In the genomic region with DNA sequence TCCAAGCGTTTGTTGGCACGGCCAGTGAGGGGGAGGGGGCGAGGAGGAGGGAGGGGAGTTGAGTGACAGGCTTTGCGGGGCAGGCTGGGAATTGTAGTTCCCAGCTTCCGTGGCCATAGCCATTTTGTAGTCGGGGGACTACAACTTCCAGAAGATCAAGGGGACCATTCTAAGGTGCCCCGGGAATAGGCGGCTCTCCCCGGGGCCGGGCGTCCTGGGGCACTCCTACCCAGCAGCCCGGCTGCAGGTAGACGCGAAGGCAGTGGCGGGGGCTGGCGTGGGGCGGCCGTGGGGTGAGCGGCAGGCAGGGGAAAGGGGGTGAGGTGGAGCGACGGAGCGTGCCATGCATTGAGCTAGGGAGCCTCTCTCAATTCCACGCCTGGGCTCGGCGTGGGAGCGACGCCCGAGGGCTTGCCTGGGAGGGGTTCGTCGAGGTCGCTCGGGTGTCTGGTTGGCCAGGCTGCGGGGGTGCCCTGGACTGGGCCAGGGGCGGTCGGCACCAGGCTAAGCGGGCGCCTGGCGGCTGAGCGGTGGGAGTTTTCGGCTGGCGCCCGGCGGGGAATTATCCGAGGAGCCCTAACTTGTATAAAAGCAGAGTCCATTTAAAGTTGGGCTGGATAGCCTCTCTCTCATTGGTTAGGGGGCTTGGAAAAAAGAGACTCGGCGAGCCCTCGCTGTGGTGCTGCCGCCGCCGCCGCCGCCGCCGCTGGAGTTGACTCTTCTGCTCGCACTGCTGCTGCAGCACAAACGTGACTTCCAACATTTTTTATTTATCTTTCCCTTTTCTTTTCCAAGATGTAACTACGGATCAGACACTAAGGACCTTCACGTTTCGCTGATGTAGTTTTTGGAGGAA, we compare ENCODE assay signal across 8 cellular contexts. TPM values are rescaled to one million over a fixed set of nuclear protein-coding genes. Genes with fewer than 3 reads are reported as not detected.
DNase-seq lines count a peak whose midpoint lies in the region; ATAC-seq, FAIRE-seq and TF ChIP-seq lines count a peak whose summit lies in the region.

A gene (plus strand): TSS at position 709 of the 856 bp plus-strand sequence. CDS start 471 bp downstream, outside the sequence.

- in situ Hi-C loops in HepG2 (cut with HindIII; ENCODE audit: extremely low pct_ligation_motif_present, low pct_unique_long_range_greater_than_20kb): loop anchor here (25.0 kb wide), 1 partner anchor 1033 kb away; no protein-coding TSS in a partner anchor

- CTCF ChIA-PET in HepG2 (lab: Yijun Ruan, JAX; ENCODE audit: low intra/inter-chr PET ratio, low total read pairs): no interaction called here

- H3K36me3 ChIP-seq in HepG2 (replicated peaks in 1 of 2; ENCODE audit: control insufficient read depth in 1 of 2, insufficient read depth in 2 of 2, low read length in 2 of 2): no peaks in the 10 kb centered on the region

- peak; percentile 73 to 76 for TF ChIP-seq POLR2A in HepG2 (IDR thresholded peaks at IDR 0.05; ENCODE audit: insufficient read depth in 1 of 2, low read depth in 2 of 2, low read length in 2 of 2)

- no peaks in the 10 kb centered on the region for H3K9me3 Mint-ChIP-seq in dendritic cell treated with granulocyte-macrophage colony-stimulating factor and Interleukin-4, amounts not matched to agents 40 ng/mL and 50 ng/mL, for 4 days

- TF ChIP-seq CTCF in HepG2 (CRISPR knock-in tag; IDR thresholded peaks at IDR 0.05): 0 out of 2 replicates have a peak, but pooled peaks have one; percentile 3

- H4K20me1 ChIP-seq in HepG2 (ENCODE audit: insufficient read depth, low read length): 0 out of 2 replicates have a peak, but pooled peaks cover 6% of the 10 kb centered on the region

- no peaks in the 10 kb centered on the region for H3K27me3 Mint-ChIP-seq in dendritic cell treated with granulocyte-macrophage colony-stimulating factor and Interleukin-4, amounts not matched to agents 40 ng/mL and 50 ng/mL, for 4 days

- DNase-seq in CD1c-positive myeloid dendritic cell (ENCODE audit: extremely low spot score) (peak; percentile 98), NCI-H774 (lab: John Stamatoyannopoulos, UW) (peak; percentile 94), HepG2 (ENCODE audit: low spot score) (peak; percentile 97)
- DNase-seq in activated CD4-positive, alpha-beta T cell treated with anti-CD3 and anti-CD28 coated beads, Interleukin-2, amount 50 U/mL, for 4 hours: peak; percentile 95 to 96
- DNase-seq in stimulated activated CD4-positive, alpha-beta T cell treated with anti-CD3 and anti-CD28 coated beads, Interleukin-2, amount 100 ng/mL, for 48 hours: peak; percentile 86 to 92

- TF ChIP-seq EP300 in HepG2 (IDR thresholded peaks at IDR 0.05; ENCODE audit: low read depth in 2 of 2, low read length in 2 of 2) (no peak), HepG2 (CRISPR knock-in tag; IDR thresholded peaks at IDR 0.05; ENCODE audit: borderline replicate concordance) (no peak)

- POLR2A ChIA-PET in HepG2 (lab: Yijun Ruan, JAX): interaction anchor here (0.9 to 1.2 kb wide), 9 partner anchors 8 to 1631 kb away, joined by 3 to 8 read pairs (median 3); a partner anchor contains a TSS

- under 1% methylated on average over 37 of the region's 59 CpGs for WGBS in HepG2 (ENCODE audit: low lambda C conversion rate)

- peaks cover 26% of the 10 kb centered on the region for H3K4me1 Mint-ChIP-seq in dendritic cell treated with granulocyte-macrophage colony-stimulating factor and Interleukin-4, amounts not matched to agents 40 ng/mL and 50 ng/mL, for 4 days (ENCODE audit: low read depth)

- peak within 1 kb of the TSS; percentile 94 to 99 (median 96) for H3K4me3 ChIP-seq in HepG2 (replicated peaks in 1 of 3; ENCODE audit: insufficient read depth in 1 of 3, low read depth in 2 of 3, low read length in 3 of 3)

- TF ChIP-seq RAD21 in HepG2 (CRISPR knock-in tag; IDR thresholded peaks at IDR 0.05): peak; percentile 44; the same call in 1 of the 2 replicates

- H3K4me1 ChIP-seq in HepG2 (ENCODE audit: insufficient read depth, low read length): peaks cover 37% of the 10 kb centered on the region

- H3K27ac ChIP-seq in HepG2 (ENCODE audit: extremely low read length, insufficient read depth, low read length): peak within 1 kb of the TSS; percentile 93

- peak within 1 kb of the TSS; percentile 85 for H3K4me3 Mint-ChIP-seq in dendritic cell treated with granulocyte-macrophage colony-stimulating factor and Interleukin-4, amounts not matched to agents 40 ng/mL and 50 ng/mL, for 4 days

- peaks cover 38% of the 10 kb centered on the region for H3K79me2 ChIP-seq in HepG2 (ENCODE audit: insufficient read depth, low read length)

- ATAC-seq in GM19397 (IDR thresholded peaks at IDR 0.05; ENCODE audit: unreplicated experiment): peak; percentile 50
- ATAC-seq in HG03565 (IDR thresholded peaks at IDR 0.05; ENCODE audit: unreplicated experiment): peak; percentile 36
- ATAC-seq in HepG2: peak; percentile 81

- peak within 1 kb of the TSS; percentile 92 for H3K27ac Mint-ChIP-seq in dendritic cell treated with granulocyte-macrophage colony-stimulating factor and Interleukin-4, amounts not matched to agents 40 ng/mL and 50 ng/mL, for 4 days

- intact Hi-C loops in dendritic cell treated with granulocyte-macrophage colony-stimulating factor and Interleukin-4, amounts not matched to agents 40 ng/mL and 50 ng/mL, for 4 days (cut with micrococcal nuclease): loop anchor here (5.0 kb wide), 3 partner anchors 178 to 1033 kb away; no protein-coding TSS in a partner anchor
- intact Hi-C loops in HepG2 (cut with micrococcal nuclease; ENCODE audit: unreplicated experiment): loop anchor here (2.0 to 10.0 kb wide), 5 partner anchors 82 to 1031 kb away; no protein-coding TSS in a partner anchor

- FAIRE-seq in HepG2 (lab: Jason Lieb, UNC): peak; percentile 52

- H2AFZ ChIP-seq in HepG2 (ENCODE audit: low read length): no peak within 1 kb of the TSS

- H3K36me3 Mint-ChIP-seq in dendritic cell treated with granulocyte-macrophage colony-stimulating factor and Interleukin-4, amounts not matched to agents 40 ng/mL and 50 ng/mL, for 4 days (ENCODE audit: low read depth): peaks cover 30% of the 10 kb centered on the region

- peak within 1 kb of the TSS; percentile 83 for H3K4me2 ChIP-seq in HepG2 (ENCODE audit: low read depth, low read length)

- H3K27me3 ChIP-seq in HepG2 (ENCODE audit: control insufficient read depth in 1 of 2, insufficient read depth in 2 of 2, low read length in 2 of 2): peaks cover 0 to 15% of the 10 kb centered on the region in 2 experiments; a peak in 3 of 5 replicates

- H3K9me3 ChIP-seq in HepG2 (ENCODE audit: low read length): no peaks in the 10 kb centered on the region

- BruUV-seq in HepG2 (replicated peaks; lab: Mats Ljungman, UMichigan): no TSS peak

- H3K9ac ChIP-seq in HepG2 (ENCODE audit: insufficient read depth, low read depth, low read length): peak within 1 kb of the TSS; percentile 91

TF ChIP-seq in HepG2, 621 proteins besides CTCF, POLR2A, EP300 and RAD21 (continues in another document):
- TF ChIP-seq, protein P1, sequence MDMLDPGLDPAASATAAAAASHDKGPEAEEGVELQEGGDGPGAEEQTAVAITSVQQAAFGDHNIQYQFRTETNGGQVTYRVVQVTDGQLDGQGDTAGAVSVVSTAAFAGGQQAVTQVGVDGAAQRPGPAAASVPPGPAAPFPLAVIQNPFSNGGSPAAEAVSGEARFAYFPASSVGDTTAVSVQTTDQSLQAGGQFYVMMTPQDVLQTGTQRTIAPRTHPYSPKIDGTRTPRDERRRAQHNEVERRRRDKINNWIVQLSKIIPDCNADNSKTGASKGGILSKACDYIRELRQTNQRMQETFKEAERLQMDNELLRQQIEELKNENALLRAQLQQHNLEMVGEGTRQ (IDR thresholded peaks at IDR 0.05; ENCODE audit: low read depth, low read length): no peak
- TF ChIP-seq, protein P1 (CRISPR knock-in tag; IDR thresholded peaks at IDR 0.05; ENCODE audit: borderline replicate concordance): no peak; the same call in 1 of the 2 replicates

RNA-seq across cellular contexts. Expression of the gene that starts here (rescaled TPM):
- total RNA-seq in HepG2 (2016; rRNA removed; fragmentation: Illumina TruSeq; extraction: Trizol): 10.0 and 10.3 TPM in 2 replicates
- total RNA-seq in HepG2 (2016; cell fraction: cytosol; rRNA removed; fragmentation: Illumina TruSeq; extraction: Trizol; ENCODE audit: low read depth): 1.0 and 1.4 TPM in 2 replicates
- total RNA-seq in HepG2 (2016; cell fraction: insoluble cytoplasmic fraction; rRNA removed; fragmentation: Illumina TruSeq; extraction: Trizol): 9.6 and 10.6 TPM in 2 replicates
- total RNA-seq in HepG2 (2016; cell fraction: membrane; rRNA removed; fragmentation: Illumina TruSeq; extraction: Trizol): 2.7 and 2.8 TPM in 2 replicates
- total RNA-seq in HepG2 (2016; cell fraction: nucleus; rRNA removed; fragmentation: Illumina TruSeq; extraction: Trizol): 10.4 and 13.0 TPM in 2 replicates
- 7.5 TPM in 2 replicates for polyA plus RNA-seq in HepG2 (2011; rRNA removed)
- 5.9 and 6.7 TPM in 2 replicates for polyA plus RNA-seq in HepG2 (2011; cell fraction: cytosol; rRNA removed)
- 11.8 and 13.9 TPM in 2 replicates for polyA plus RNA-seq in HepG2 (2011; cell fraction: nucleus; rRNA removed)
- polyA plus RNA-seq in HepG2 (2012): 7.9 and 9.2 TPM in 2 replicates
- polyA plus RNA-seq in HepG2 (2016; cell fraction: cytosol; fragmentation: Illumina TruSeq; extraction: Trizol; ENCODE audit: low read depth): 0.23 and 0.37 TPM in 2 replicates
- polyA plus RNA-seq in HepG2 (2016; cell fraction: insoluble cytoplasmic fraction; fragmentation: Illumina TruSeq; extraction: Trizol; ENCODE audit: low read depth): 8.5 and 10.1 TPM in 2 replicates
- polyA plus RNA-seq in HepG2 (2016; cell fraction: membrane; fragmentation: Illumina TruSeq; extraction: Trizol; ENCODE audit: low read depth): 1.2 and 1.3 TPM in 2 replicates
- 13.6 and 14.4 TPM in 2 replicates for polyA plus RNA-seq in HepG2 (2016; cell fraction: nucleus; fragmentation: Illumina TruSeq; extraction: Trizol; ENCODE audit: insufficient read depth, low read depth)
- polyA minus RNA-seq in HepG2 (2011; rRNA and poly(A)+ RNA removed; ENCODE audit: low replicate concordance): 8.4 and 12.4 TPM in 2 replicates
- 8.4 TPM in 2 replicates for polyA minus RNA-seq in HepG2 (2011; cell fraction: cytosol; rRNA and poly(A)+ RNA removed)
- polyA minus RNA-seq in HepG2 (2011; cell fraction: nucleus; rRNA and poly(A)+ RNA removed): 20.6 and 22.3 TPM in 2 replicates

Comparison
In these comparisons a context has a peak if more than half of its experiments do, and no peak if none do; other contexts are left out.
1. Peak in every context shown above with its lines: DNase-seq, ATAC-seq, H3K4me3 ChIP-seq and H3K27ac ChIP-seq.